ENCODE assay signal across 8 cellular contexts in the genomic region with DNA sequence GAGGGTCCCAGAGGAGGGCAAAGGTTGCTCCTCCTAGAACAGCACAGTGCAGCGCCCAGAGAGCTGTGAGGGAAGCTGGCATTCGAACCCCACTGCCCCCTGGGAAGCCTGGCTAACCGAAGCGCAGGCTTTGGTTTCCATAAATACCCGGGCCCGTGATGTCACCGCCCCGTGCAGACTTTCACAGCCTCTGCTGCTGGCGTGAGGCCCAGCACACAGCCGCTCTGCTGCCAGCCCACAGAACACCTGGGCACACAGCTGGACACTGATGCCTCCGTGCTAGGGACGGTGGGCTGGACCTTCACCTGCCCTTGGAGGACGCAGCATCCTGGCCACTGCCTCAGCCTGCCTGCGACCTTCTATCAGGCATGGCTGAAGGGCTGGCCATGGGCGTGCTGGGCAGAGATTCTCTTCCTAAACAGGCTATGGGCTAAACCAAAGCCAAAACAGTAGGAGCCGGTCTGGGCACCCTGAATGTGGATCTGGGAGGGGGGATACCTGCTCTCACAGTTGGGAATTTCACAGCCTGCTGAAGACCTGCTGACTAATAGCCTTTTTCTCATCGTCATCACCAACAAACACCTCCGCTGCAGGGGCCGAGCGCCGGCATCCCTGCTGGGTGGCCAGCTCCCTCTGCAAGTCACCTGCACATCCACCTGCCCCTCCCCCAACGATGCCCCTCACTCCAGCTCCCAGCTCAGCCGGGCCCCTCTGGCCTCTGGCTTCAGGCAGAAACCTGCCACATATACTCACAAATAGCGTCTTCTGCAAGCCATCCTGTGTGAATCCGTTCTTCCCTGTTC. TPM values are rescaled to one million over a fixed set of nuclear protein-coding genes. Genes with fewer than 3 reads are reported as not detected.
DNase-seq lines count a peak whose midpoint lies in the region; ATAC-seq and TF ChIP-seq lines count a peak whose summit lies in the region.

No MANE protein-coding gene starts in this region.

- H3K9me3 ChIP-seq in SK-N-SH: no peaks in the 10 kb centered on the region
- no peaks in the 10 kb centered on the region for H3K9me3 ChIP-seq in iPS DF 6.9 (ENCODE audit: control insufficient read depth, insufficient read depth, low read length)
- no peaks in the 10 kb centered on the region; the same call in 1 of the 2 replicates for H3K9me3 ChIP-seq in Caco-2

- POLR2A ChIA-PET in SK-N-SH (lab: Yijun Ruan, JAX): interaction anchor here (1.2 kb wide), 1 partner anchor 15 kb away, joined by 3 read pairs; no protein-coding TSS in a partner anchor
- POLR2A ChIA-PET in Caco-2 (lab: Charles Lee): no interaction called here

- peak overlapping the region in 1 of 2 experiments; percentile 63; a peak in 2 of 4 replicates for H3K27ac ChIP-seq in SK-N-SH (ENCODE audit: low read depth in 2 of 2, low read length in 1 of 2)
- H3K27ac ChIP-seq in iPS DF 6.9 (ENCODE audit: low read length): no peak overlapping the region

- peak; percentile 31 for TF ChIP-seq POLR2A in GM18951 (IDR thresholded peaks at IDR 0.05; ENCODE audit: extremely low read depth, insufficient read depth, insufficient read length)

- in situ Hi-C loops in GM18951 (cut with MboI; ENCODE audit: low sequenced_read_pairs, unreplicated experiment): no loop called here

- no peaks in the 10 kb centered on the region for H3K9me2 ChIP-seq in SK-N-SH

- ATAC-seq in HG03196 (IDR thresholded peaks at IDR 0.05; ENCODE audit: unreplicated experiment): peak; percentile 66

- BruUV-seq in Caco-2 (replicated peaks; lab: Mats Ljungman, UMichigan): no TSS peak

- no peak overlapping the region for H2AFZ ChIP-seq in SK-N-SH (ENCODE audit: low read depth)

- H3K27me3 Mint-ChIP-seq in Caco-2 (ENCODE audit: insufficient read depth, unreplicated experiment) (peaks cover 11% of the 10 kb centered on the region), osteocyte (ENCODE audit: unreplicated experiment) (peaks cover 37% of the 10 kb centered on the region)

- peak overlapping the region; percentile 63 for H3K4me2 ChIP-seq in SK-N-SH

- H3K4me3 ChIP-seq in SK-N-SH (ENCODE audit: low read depth in 2 of 2, low read length in 1 of 2): peak overlapping the region; percentile 44 to 45; a peak in 2 of 4 replicates
- H3K4me3 ChIP-seq in iPS DF 6.9 (ENCODE audit: low read length): peak overlapping the region; percentile 53; the same call in 1 of the 2 replicates
- H3K4me3 ChIP-seq in Caco-2 (ENCODE audit: low read depth, low read length): no peak overlapping the region

- peak; percentile 12; the same call in 1 of the 2 replicates for TF ChIP-seq RAD21 in SK-N-SH (IDR thresholded peaks at IDR 0.05; ENCODE audit: low read length)

- no peaks in the 10 kb centered on the region for H3F3A ChIP-seq in SK-N-SH (replicated peaks; ENCODE audit: insufficient read depth)

- CTCF ChIA-PET in SK-N-SH (lab: Yijun Ruan, JAX): interaction anchor here (1.0 to 1.4 kb wide), 3 partner anchors 9 to 20 kb away, joined by 3 to 6 read pairs (median 3); no protein-coding TSS in a partner anchor
- CTCF ChIA-PET in Caco-2 (lab: Charles Lee): no interaction called here

- no peaks in the 10 kb centered on the region for H3K79me2 ChIP-seq in SK-N-SH (ENCODE audit: insufficient read depth)

- H3K27ac Mint-ChIP-seq in Caco-2 (ENCODE audit: unreplicated experiment): no peak overlapping the region
- H3K27ac Mint-ChIP-seq in osteocyte (ENCODE audit: unreplicated experiment): no peak overlapping the region

- H3K4me1 Mint-ChIP-seq in Caco-2 (ENCODE audit: low read depth, unreplicated experiment): no peaks in the 10 kb centered on the region
- H3K4me1 Mint-ChIP-seq in osteocyte (ENCODE audit: unreplicated experiment): peaks cover 4% of the 10 kb centered on the region

- no peaks in the 10 kb centered on the region for H3K36me3 ChIP-seq in SK-N-SH (replicated peaks in 1 of 2; ENCODE audit: control insufficient read depth in 1 of 2, insufficient read depth in 2 of 2, low read length in 1 of 2)
- H3K36me3 ChIP-seq in iPS DF 6.9 (ENCODE audit: control insufficient read depth, insufficient read depth, low read length): no peaks in the 10 kb centered on the region
- no peaks in the 10 kb centered on the region for H3K36me3 ChIP-seq in Caco-2 (ENCODE audit: control insufficient read depth, insufficient read depth, low read length)

- H3K4me3 Mint-ChIP-seq in Caco-2 (ENCODE audit: unreplicated experiment) (no peak overlapping the region), osteocyte (ENCODE audit: unreplicated experiment) (no peak overlapping the region)

- peaks cover 0 to 37% of the 10 kb centered on the region in 2 experiments; a peak in 2 of 4 replicates for H3K4me1 ChIP-seq in SK-N-SH (ENCODE audit: control insufficient read depth in 1 of 2, insufficient read depth in 2 of 2, low read depth in 1 of 2, low read length in 1 of 2)
- peaks cover 6% of the 10 kb centered on the region for H3K4me1 ChIP-seq in iPS DF 6.9 (ENCODE audit: control insufficient read depth, insufficient read depth, low read length)
- no peaks in the 10 kb centered on the region for H3K4me1 ChIP-seq in Caco-2

- intact Hi-C loops in Caco-2 (cut with micrococcal nuclease; ENCODE audit: unreplicated experiment): no loop called here

- DNase-seq in C1 segment of cervical spinal cord (lab: John Stamatoyannopoulos, UW) (peak in 11 of 14 donors; percentile 22 to 79 (median 33)), SK-N-SH (peak; percentile 83), iPS DF 6.9 (ENCODE audit: low read depth, low spot score) (no peak), Caco-2 (no peak), osteocyte (ENCODE audit: extremely low spot score, unreplicated experiment) (no peak), AML-193 (lab: John Stamatoyannopoulos, UW) (no peak)

- no peaks in the 10 kb centered on the region for H3K9me3 Mint-ChIP-seq in Caco-2 (ENCODE audit: unreplicated experiment)
- no peaks in the 10 kb centered on the region for H3K9me3 Mint-ChIP-seq in osteocyte (ENCODE audit: unreplicated experiment)

- H3K27me3 ChIP-seq in SK-N-SH (ENCODE audit: insufficient read depth) (peaks cover 31% of the 10 kb centered on the region), iPS DF 6.9 (ENCODE audit: control insufficient read depth, insufficient read depth, low read length) (peaks cover 11% of the 10 kb centered on the region), Caco-2 (replicated peaks; ENCODE audit: control insufficient read depth, insufficient read depth, low read length) (no peaks in the 10 kb centered on the region)

- H3K9ac ChIP-seq in SK-N-SH: no peak overlapping the region

- no peaks in the 10 kb centered on the region for H3K36me3 Mint-ChIP-seq in Caco-2 (ENCODE audit: insufficient read depth, unreplicated experiment)
- no peaks in the 10 kb centered on the region for H3K36me3 Mint-ChIP-seq in osteocyte (ENCODE audit: unreplicated experiment)

- H4K20me1 ChIP-seq in SK-N-SH (ENCODE audit: insufficient read depth): no peaks in the 10 kb centered on the region

- TF ChIP-seq EP300 in SK-N-SH (IDR thresholded peaks at IDR 0.05; ENCODE audit: borderline replicate concordance in 1 of 2, low read depth in 1 of 2, low read length in 1 of 2): no peak

- no peak for TF ChIP-seq CTCF in SK-N-SH (IDR thresholded peaks at IDR 0.05)
- TF ChIP-seq CTCF in Caco-2 (IDR thresholded peaks at IDR 0.05; ENCODE audit: insufficient read depth in 1 of 2, low read depth in 1 of 2, low read length in 1 of 2, severe bottlenecking in 1 of 2, unreplicated experiment in 1 of 2): no peak
- no peak for TF ChIP-seq CTCF in osteocyte (IDR thresholded peaks at IDR 0.05)

- 6% methylated on average over 15 of the region's 25 CpGs for WGBS in SK-N-SH (ENCODE audit: low lambda C conversion rate)
- no CpG with 5 or more reads among the region's 25 CpGs for WGBS in iPS DF 6.9 (ENCODE audit: insufficient coverage, insufficient read length)

TF ChIP-seq in SK-N-SH, 30 proteins besides CTCF, POLR2A, EP300 and RAD21:
- peak; percentile 59; the same call in 1 of the 2 replicates for TF ChIP-seq MXI1 (IDR thresholded peaks at IDR 0.05; ENCODE audit: low read depth, low read length)
- TF ChIP-seq NFIC (IDR thresholded peaks at IDR 0.05; ENCODE audit: borderline replicate concordance): no peak
- TF ChIP-seq, protein P1, sequence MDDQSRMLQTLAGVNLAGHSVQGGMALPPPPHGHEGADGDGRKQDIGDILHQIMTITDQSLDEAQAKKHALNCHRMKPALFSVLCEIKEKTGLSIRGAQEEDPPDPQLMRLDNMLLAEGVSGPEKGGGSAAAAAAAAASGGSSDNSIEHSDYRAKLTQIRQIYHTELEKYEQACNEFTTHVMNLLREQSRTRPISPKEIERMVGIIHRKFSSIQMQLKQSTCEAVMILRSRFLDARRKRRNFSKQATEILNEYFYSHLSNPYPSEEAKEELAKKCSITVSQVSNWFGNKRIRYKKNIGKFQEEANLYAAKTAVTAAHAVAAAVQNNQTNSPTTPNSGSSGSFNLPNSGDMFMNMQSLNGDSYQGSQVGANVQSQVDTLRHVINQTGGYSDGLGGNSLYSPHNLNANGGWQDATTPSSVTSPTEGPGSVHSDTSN (IDR thresholded peaks at IDR 0.05): no peak
- TF ChIP-seq TCF12 (IDR thresholded peaks at IDR 0.05): peak; percentile 23; the same call in 1 of the 2 replicates
- TF ChIP-seq ELF1 (IDR thresholded peaks at IDR 0.05): no peak
- TF ChIP-seq, protein P2, sequence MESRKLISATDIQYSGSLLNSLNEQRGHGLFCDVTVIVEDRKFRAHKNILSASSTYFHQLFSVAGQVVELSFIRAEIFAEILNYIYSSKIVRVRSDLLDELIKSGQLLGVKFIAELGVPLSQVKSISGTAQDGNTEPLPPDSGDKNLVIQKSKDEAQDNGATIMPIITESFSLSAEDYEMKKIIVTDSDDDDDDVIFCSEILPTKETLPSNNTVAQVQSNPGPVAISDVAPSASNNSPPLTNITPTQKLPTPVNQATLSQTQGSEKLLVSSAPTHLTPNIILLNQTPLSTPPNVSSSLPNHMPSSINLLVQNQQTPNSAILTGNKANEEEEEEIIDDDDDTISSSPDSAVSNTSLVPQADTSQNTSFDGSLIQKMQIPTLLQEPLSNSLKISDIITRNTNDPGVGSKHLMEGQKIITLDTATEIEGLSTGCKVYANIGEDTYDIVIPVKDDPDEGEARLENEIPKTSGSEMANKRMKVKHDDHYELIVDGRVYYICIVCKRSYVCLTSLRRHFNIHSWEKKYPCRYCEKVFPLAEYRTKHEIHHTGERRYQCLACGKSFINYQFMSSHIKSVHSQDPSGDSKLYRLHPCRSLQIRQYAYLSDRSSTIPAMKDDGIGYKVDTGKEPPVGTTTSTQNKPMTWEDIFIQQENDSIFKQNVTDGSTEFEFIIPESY (IDR thresholded peaks at IDR 0.05; ENCODE audit: borderline replicate concordance, low read depth): no peak

RNA-seq across cellular contexts. Expression of a gene that starts 0.8 kb away (rescaled TPM):
- polyA plus RNA-seq in SK-N-SH (2012; rRNA removed): 4.4 and 6.2 TPM in 2 replicates
- 4.2 and 5.9 TPM in 2 replicates for polyA plus RNA-seq in SK-N-SH (2012; cell fraction: cytosol; rRNA removed)
- 23.8 and 26.1 TPM in 2 replicates for polyA plus RNA-seq in SK-N-SH (2012; cell fraction: nucleus; rRNA removed)
- total RNA-seq in Caco-2 (2022): 33.7 and 40.0 TPM in 2 replicates
- total RNA-seq in osteocyte: 37.9 and 38.7 TPM in 2 replicates

Comparison
In these comparisons a context has a peak if more than half of its experiments do, and no peak if none do; other contexts are left out.
1. DNase-seq: peak in C1 segment of cervical spinal cord (11 of 14) and SK-N-SH (single experiment); none in iPS DF 6.9 (single experiment), Caco-2 (0 of 2), osteocyte (single experiment) and AML-193 (0 of 2).